ENCODE assay signal across 1 cellular context in the genomic region with DNA sequence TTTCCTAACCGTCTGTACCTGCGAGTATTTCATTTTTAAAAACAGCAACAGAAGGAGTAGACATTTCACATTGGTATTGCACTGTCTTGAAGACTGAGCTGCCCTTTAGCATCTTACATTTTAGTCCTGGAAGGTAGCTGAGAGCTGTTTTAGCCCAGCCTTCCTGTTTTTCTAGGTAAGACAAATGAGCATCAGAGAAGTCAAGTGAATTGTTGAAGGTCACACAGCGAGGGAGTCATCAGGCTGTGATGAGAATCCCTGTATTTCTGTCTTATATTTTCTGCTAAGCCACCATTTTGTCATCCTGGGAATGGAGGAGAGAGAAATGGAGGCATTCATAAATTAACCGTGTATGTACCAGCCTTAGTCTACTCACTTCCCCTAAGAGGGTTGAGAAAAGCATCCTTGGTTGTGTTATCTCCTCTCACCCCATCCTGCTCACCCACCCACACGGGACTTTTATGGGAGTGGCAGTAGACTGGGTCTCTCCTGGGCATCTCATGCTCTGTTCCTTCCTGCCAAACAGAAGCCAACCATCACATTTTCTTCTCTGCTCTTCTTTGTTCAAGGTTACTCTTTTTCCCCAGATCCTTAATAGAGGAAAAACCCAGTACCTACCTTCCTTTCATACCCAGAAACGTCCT.
TF ChIP-seq lines count a peak whose summit lies in the region.

No MANE protein-coding gene starts in this region.

TF ChIP-seq in IMR-90, 13 proteins besides CTCF, POLR2A, EP300 and RAD21:
- TF ChIP-seq BHLHE40 (IDR thresholded peaks at IDR 0.05; ENCODE audit: low read depth, low read length) = no peak
- no peak for TF ChIP-seq MXI1 (IDR thresholded peaks at IDR 0.05; ENCODE audit: borderline replicate concordance, low read depth, low read length)
- TF ChIP-seq, protein P1, sequence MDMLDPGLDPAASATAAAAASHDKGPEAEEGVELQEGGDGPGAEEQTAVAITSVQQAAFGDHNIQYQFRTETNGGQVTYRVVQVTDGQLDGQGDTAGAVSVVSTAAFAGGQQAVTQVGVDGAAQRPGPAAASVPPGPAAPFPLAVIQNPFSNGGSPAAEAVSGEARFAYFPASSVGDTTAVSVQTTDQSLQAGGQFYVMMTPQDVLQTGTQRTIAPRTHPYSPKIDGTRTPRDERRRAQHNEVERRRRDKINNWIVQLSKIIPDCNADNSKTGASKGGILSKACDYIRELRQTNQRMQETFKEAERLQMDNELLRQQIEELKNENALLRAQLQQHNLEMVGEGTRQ (IDR thresholded peaks at IDR 0.05; ENCODE audit: low read depth, low read length) = no peak
- TF ChIP-seq FOS (IDR thresholded peaks at IDR 0.05; ENCODE audit: low read depth, low read length) = no peak
- TF ChIP-seq MAFK (IDR thresholded peaks at IDR 0.05; ENCODE audit: low read depth, low read length) = no peak
- TF ChIP-seq SMC3 (IDR thresholded peaks at IDR 0.05; ENCODE audit: low read depth, low read length) = no peak
- TF ChIP-seq, protein P2, sequence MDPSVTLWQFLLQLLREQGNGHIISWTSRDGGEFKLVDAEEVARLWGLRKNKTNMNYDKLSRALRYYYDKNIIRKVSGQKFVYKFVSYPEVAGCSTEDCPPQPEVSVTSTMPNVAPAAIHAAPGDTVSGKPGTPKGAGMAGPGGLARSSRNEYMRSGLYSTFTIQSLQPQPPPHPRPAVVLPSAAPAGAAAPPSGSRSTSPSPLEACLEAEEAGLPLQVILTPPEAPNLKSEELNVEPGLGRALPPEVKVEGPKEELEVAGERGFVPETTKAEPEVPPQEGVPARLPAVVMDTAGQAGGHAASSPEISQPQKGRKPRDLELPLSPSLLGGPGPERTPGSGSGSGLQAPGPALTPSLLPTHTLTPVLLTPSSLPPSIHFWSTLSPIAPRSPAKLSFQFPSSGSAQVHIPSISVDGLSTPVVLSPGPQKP (IDR thresholded peaks at IDR 0.05; ENCODE audit: borderline replicate concordance, low read depth, low read length) = no peak
- TF ChIP-seq CHD1 (IDR thresholded peaks at IDR 0.05; ENCODE audit: low read depth, low read length) = no peak
- TF ChIP-seq RCOR1 (IDR thresholded peaks at IDR 0.05; ENCODE audit: insufficient replicate concordance, low read length) = no peak
- no peak for TF ChIP-seq CEBPB (IDR thresholded peaks at IDR 0.05; ENCODE audit: low read depth, low read length)
- TF ChIP-seq NFE2L2 (IDR thresholded peaks at IDR 0.05; ENCODE audit: low read depth, low read length) = no peak
- no peak for TF ChIP-seq MAZ (IDR thresholded peaks at IDR 0.05; ENCODE audit: borderline replicate concordance, low read depth, low read length)
- TF ChIP-seq RFX5 (IDR thresholded peaks at IDR 0.05; ENCODE audit: low read depth, low read length) = no peak
TF ChIP-seq in IMR-90: peak in this region for 0.
